8 cellular contexts compared by ENCODE assay signal in the genomic region with DNA sequence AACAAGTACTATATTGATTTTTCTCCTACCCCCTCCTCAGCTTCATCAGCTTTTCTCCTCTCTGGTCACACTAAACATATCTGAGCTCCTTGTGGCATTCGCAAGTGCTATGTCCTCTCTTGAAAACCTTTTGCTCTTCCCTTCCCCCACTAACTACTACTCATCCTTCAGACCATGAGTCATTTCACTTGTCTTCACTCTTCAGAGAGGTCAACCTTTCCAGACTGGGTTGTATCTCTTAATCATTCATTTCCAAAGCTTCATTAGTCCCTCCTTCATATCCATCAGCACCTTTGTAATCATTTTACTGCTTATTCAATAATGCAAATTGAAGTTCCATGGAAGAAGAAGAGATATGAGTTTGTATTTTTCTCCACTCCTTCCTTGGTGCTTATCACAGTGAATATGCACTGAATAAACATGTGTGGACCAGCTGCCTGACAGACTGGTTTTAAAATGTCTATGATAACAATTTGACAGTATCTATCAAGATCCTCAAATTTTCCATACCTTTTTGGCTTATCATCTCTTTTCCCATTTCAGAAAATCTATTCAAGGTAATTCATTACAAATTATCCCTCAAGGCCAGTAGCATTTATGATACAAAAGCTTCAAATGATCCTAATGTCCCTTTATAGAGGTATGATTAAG. TPM values are rescaled to one million over a fixed set of nuclear protein-coding genes. Genes with fewer than 3 reads are reported as not detected.
DNase-seq lines count a peak whose midpoint lies in the region; ATAC-seq lines count a peak whose summit lies in the region.

No MANE protein-coding gene starts in this region.

- H3K36me3 ChIP-seq in naive thymus-derived CD4-positive, alpha-beta T cell (ENCODE audit: control insufficient read depth in 2 of 3, insufficient read depth in 3 of 3, low read length in 3 of 3): peaks cover 3 to 37% (median 17%) of the 10 kb centered on the region in 3 experiments

- H3K4me1 ChIP-seq in naive thymus-derived CD4-positive, alpha-beta T cell (ENCODE audit: control insufficient read depth in 2 of 2, insufficient read depth in 2 of 2, low read length in 2 of 2): no peaks in the 10 kb centered on the region

- no peak for DNase-seq in activated CD4-positive, alpha-beta memory T cell treated with anti-CD3 and anti-CD28 coated beads for 36 hours
- no peak for DNase-seq in naive thymus-derived CD4-positive, alpha-beta T cell
- DNase-seq in ureter (ENCODE audit: low spot score): no peak
- DNase-seq in activated CD4-positive, alpha-beta T cell treated with anti-CD3 and anti-CD28 coated beads, Interleukin-2, amount 50 U/mL, for 4 hours: no peak
- DNase-seq in GM19238 (ENCODE audit: insufficient read length, low spot score): no peak
- no peak for DNase-seq in stimulated activated CD4-positive, alpha-beta T cell treated with anti-CD3 and anti-CD28 coated beads, Interleukin-1b, Interleukin-23, amount 100 ng/mL, for 48 hours

- H3K4me1 Mint-ChIP-seq in activated CD4-positive, alpha-beta memory T cell treated with anti-CD3 and anti-CD28 coated beads for 36 hours (ENCODE audit: low read depth): peaks cover 30% of the 10 kb centered on the region
- H3K4me1 Mint-ChIP-seq in naive thymus-derived CD4-positive, alpha-beta T cell: peaks cover 4 to 35% (median 14%) of the 10 kb centered on the region in 7 donors

- ATAC-seq in GM19463 (IDR thresholded peaks at IDR 0.05; ENCODE audit: unreplicated experiment): peak; percentile 97
- peak; percentile 91 for ATAC-seq in HG03196 (IDR thresholded peaks at IDR 0.05; ENCODE audit: unreplicated experiment)
- ATAC-seq in naive thymus-derived CD4-positive, alpha-beta T cell: peak; percentile 86

- intact Hi-C loops in activated CD4-positive, alpha-beta memory T cell treated with anti-CD3 and anti-CD28 coated beads for 36 hours (cut with micrococcal nuclease): loop anchor here (1.0 to 2.0 kb wide), 3 partner anchors 29 to 133 kb away; a partner anchor contains a TSS
- intact Hi-C loops in naive thymus-derived CD4-positive, alpha-beta T cell (cut with micrococcal nuclease): no loop called here

- CTCF ChIA-PET in activated CD4-positive, alpha-beta memory T cell treated with anti-CD3 and anti-CD28 coated beads for 36 hours (lab: Charles Lee): interaction anchor here (0.9 to 1.2 kb wide), 2 partner anchors 23 to 62 kb away, joined by 3 read pairs; no protein-coding TSS in a partner anchor
- CTCF ChIA-PET in naive thymus-derived CD4-positive, alpha-beta T cell (lab: Charles Lee): no interaction called here

- peak overlapping the region; percentile 61 for H3K27ac Mint-ChIP-seq in activated CD4-positive, alpha-beta memory T cell treated with anti-CD3 and anti-CD28 coated beads for 36 hours
- H3K27ac Mint-ChIP-seq in naive thymus-derived CD4-positive, alpha-beta T cell: peak overlapping the region in 2 of 9 donors; percentile 6 to 34

- no peaks in the 10 kb centered on the region for H3K9me3 Mint-ChIP-seq in activated CD4-positive, alpha-beta memory T cell treated with anti-CD3 and anti-CD28 coated beads for 36 hours
- peaks cover 0 to 4% (median 0%) of the 10 kb centered on the region in 11 donors for H3K9me3 Mint-ChIP-seq in naive thymus-derived CD4-positive, alpha-beta T cell

- H3K27ac ChIP-seq in naive thymus-derived CD4-positive, alpha-beta T cell (ENCODE audit: low read depth, low read length): no peak overlapping the region

- no peaks in the 10 kb centered on the region for H3K9me3 ChIP-seq in naive thymus-derived CD4-positive, alpha-beta T cell (ENCODE audit: control insufficient read depth in 2 of 3, low read length in 3 of 3)

- no peak overlapping the region for H3K4me3 Mint-ChIP-seq in activated CD4-positive, alpha-beta memory T cell treated with anti-CD3 and anti-CD28 coated beads for 36 hours
- H3K4me3 Mint-ChIP-seq in naive thymus-derived CD4-positive, alpha-beta T cell: no peak overlapping the region

- H3K36me3 Mint-ChIP-seq in activated CD4-positive, alpha-beta memory T cell treated with anti-CD3 and anti-CD28 coated beads for 36 hours: peaks cover 12% of the 10 kb centered on the region
- H3K36me3 Mint-ChIP-seq in naive thymus-derived CD4-positive, alpha-beta T cell: peaks cover 7 to 68% (median 52%) of the 10 kb centered on the region in 5 donors

- H3K4me3 ChIP-seq in naive thymus-derived CD4-positive, alpha-beta T cell (ENCODE audit: low read length): no peak overlapping the region

- POLR2A ChIA-PET in activated CD4-positive, alpha-beta memory T cell treated with anti-CD3 and anti-CD28 coated beads for 36 hours (lab: Charles Lee): interaction anchor here (1.4 kb wide), 1 partner anchor 12 kb away, joined by 3 read pairs; no protein-coding TSS in a partner anchor
- POLR2A ChIA-PET in naive thymus-derived CD4-positive, alpha-beta T cell (lab: Charles Lee): no interaction called here

- H3K27me3 ChIP-seq in naive thymus-derived CD4-positive, alpha-beta T cell (ENCODE audit: control insufficient read depth in 2 of 2, insufficient read depth in 2 of 2, low read length in 2 of 2): no peaks in the 10 kb centered on the region

- H3K27me3 Mint-ChIP-seq in activated CD4-positive, alpha-beta memory T cell treated with anti-CD3 and anti-CD28 coated beads for 36 hours: no peaks in the 10 kb centered on the region
- no peaks in the 10 kb centered on the region for H3K27me3 Mint-ChIP-seq in naive thymus-derived CD4-positive, alpha-beta T cell

RNA-seq across cellular contexts. Expression of a gene that starts 28.4 kb away (rescaled TPM):
- total RNA-seq in activated CD4-positive, alpha-beta memory T cell treated with anti-CD3 and anti-CD28 coated beads for 36 hours: 1 to 10 TPM; 6.5 to 7.7 TPM
- total RNA-seq in naive thymus-derived CD4-positive, alpha-beta T cell: 10 to 100 TPM; 48.5 to 57.8 (median 54.1) TPM
- polyA plus RNA-seq in naive thymus-derived CD4-positive, alpha-beta T cell: 10 to 100 TPM; 21.7 to 23.0 TPM
- total RNA-seq in ureter: 16.3 TPM

RNA-seq across cellular contexts. Expression of a gene that starts 45.0 kb away (rescaled TPM):
- total RNA-seq in activated CD4-positive, alpha-beta memory T cell treated with anti-CD3 and anti-CD28 coated beads for 36 hours: 1 to 10 TPM; 8.9 to 9.4 TPM
- 10 to 100 TPM in 1 of 5 experiments, 1 to 10 TPM in 1, under 1 TPM in 3; 0.70 to 11.9 (median 0.88) TPM for total RNA-seq in naive thymus-derived CD4-positive, alpha-beta T cell
- under 1 TPM; 0.51 to 0.63 TPM for polyA plus RNA-seq in naive thymus-derived CD4-positive, alpha-beta T cell
- 239 TPM for total RNA-seq in ureter

Comparison
In these comparisons a context has a peak if more than half of its experiments do, and no peak if none do; other contexts are left out.
1. RNA of a gene that starts 45.0 kb away (total RNA-seq): 239 TPM in ureter (single experiment); 8.9 to 9.4 TPM in activated CD4-positive, alpha-beta memory T cell treated with anti-CD3 and anti-CD28 coated beads for 36 hours and 0.70 to 11.9 TPM in naive thymus-derived CD4-positive, alpha-beta T cell; every median in the first group is over 10 times any median in the second.
2. Peak in every context shown above with its lines, with median percentiles within 50 percentile points of each other: ATAC-seq.